In the genomic region with DNA sequence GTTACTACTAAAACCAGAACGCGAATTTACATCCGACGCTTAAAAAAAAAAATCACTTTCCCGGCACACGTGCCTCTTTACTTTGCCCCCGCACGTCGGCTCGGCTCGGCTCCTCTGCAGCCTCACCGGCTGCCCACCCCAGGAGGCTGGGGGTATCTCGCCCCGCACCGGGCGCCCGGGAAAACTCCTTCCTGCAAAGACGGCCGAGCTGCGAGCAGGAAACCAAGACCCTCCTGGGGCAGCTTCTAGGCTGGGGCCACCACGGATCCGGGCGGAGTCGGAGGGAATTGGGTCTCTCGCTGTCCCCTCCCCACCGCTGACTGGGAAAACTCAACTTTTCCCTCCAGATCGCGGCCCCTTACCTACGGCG, we compare ENCODE assay signal across 8 cellular contexts. TPM values are rescaled to one million over a fixed set of nuclear protein-coding genes. Genes with fewer than 3 reads are reported as not detected.
DNase-seq lines count a peak whose midpoint lies in the region; ATAC-seq, FAIRE-seq and TF ChIP-seq lines count a peak whose summit lies in the region.

No MANE protein-coding gene starts in this region.

- H3K4me3 ChIP-seq in A549 (peak overlapping the region; percentile 69), OCI-LY1 (ENCODE audit: low read depth, low read length, poor library complexity, severe bottlenecking) (peak overlapping the region; percentile 57), mucosa of descending colon (peak overlapping the region; percentile 80), aorta (ENCODE audit: low read length in 2 of 2) (peak overlapping the region; percentile 70 to 80)

- intact Hi-C loops in mucosa of descending colon (cut with DNase I, micrococcal nuclease) (no loop called here), aorta (cut with DNase I) (loop anchor here (2.0 to 5.0 kb wide), 2 partner anchors 41 to 88 kb away; partner anchors contain the start of gene WSB2 (in 2 of the 2))

- peak overlapping the region; percentile 87 to 93 for H3K27ac ChIP-seq in A549
- no peak overlapping the region for H3K27ac ChIP-seq in OCI-LY1 (ENCODE audit: low read depth, low read length, poor library complexity, severe bottlenecking)
- H3K27ac ChIP-seq in aorta (ENCODE audit: low read depth in 1 of 2, low read length in 2 of 2), result peak overlapping the region in 1 of 2 donors; percentile 10

- H3K4me2 ChIP-seq in A549 (peak overlapping the region; percentile 76), OCI-LY1 (ENCODE audit: low read length) (peak overlapping the region; percentile 64; the same call in 1 of the 2 replicates)

- no peaks in the 10 kb centered on the region for H3K36me3 ChIP-seq in OCI-LY1 (ENCODE audit: insufficient read depth, low read length)
- no peaks in the 10 kb centered on the region for H3K36me3 ChIP-seq in mucosa of descending colon (ENCODE audit: low read depth)
- no peaks in the 10 kb centered on the region for H3K36me3 ChIP-seq in aorta (ENCODE audit: control insufficient read depth in 1 of 2, insufficient read depth in 2 of 2, low read length in 1 of 2)

- ATAC-seq in A549 (peak; percentile 51 to 60; a peak in 5 of 6 replicates), GM18498 (IDR thresholded peaks at IDR 0.05; ENCODE audit: unreplicated experiment) (peak; percentile 27), mucosa of descending colon (peak; percentile 8), aorta (ENCODE audit: low FRiP score) (no peak)

- H3K9ac ChIP-seq in OCI-LY1 (ENCODE audit: low read length), result no peak overlapping the region; the same call in 1 of the 2 replicates

- DNase-seq in A549 (ENCODE audit: low read depth in 1 of 2, low spot score in 1 of 2) (peak; percentile 26 to 28), ecto neural progenitor cell (ENCODE audit: low spot score) (peak; percentile 84), mucosa of descending colon (peak in 2 of 3 donors; percentile 50 to 66), aorta (peak in 1 of 2 donors; percentile 78), NCI-H524 treated with DMSO at 0.1 percent for 48 hours (lab: John Stamatoyannopoulos, UW) (no peak), SW480 (ENCODE audit: low spot score) (no peak)

- TF ChIP-seq RAD21 in A549 (conservative IDR thresholded peaks at IDR 0.05 in 1 of 2, IDR thresholded peaks at IDR 0.05 in 1 of 2), result no peak

- TF ChIP-seq POLR2A in A549 (IDR thresholded peaks at IDR 0.05; ENCODE audit: low read length), result no peak

- TF ChIP-seq CTCF in A549 (IDR thresholded peaks at IDR 0.05) (no peak), OCI-LY1 (IDR thresholded peaks at IDR 0.05; ENCODE audit: low read length) (no peak), mucosa of descending colon (IDR thresholded peaks at IDR 0.05) (no peak)

- WGBS in A549 (ENCODE audit: missing lambda C conversion rate), result 1% methylated on average over 18 of the region's 30 CpGs
- WGBS in aorta, 2 donors, result 0 to 1% methylated on average over 27 to 30 of the region's 30 CpGs

- POLR2A ChIA-PET in A549 (lab: Yijun Ruan, JAX), result interaction anchor here (0.9 to 1.8 kb wide), 2 partner anchors 24 to 42 kb away, joined by 3 to 13 read pairs; partner anchors contain the start of gene WSB2

- no peaks in the 10 kb centered on the region for H3K79me2 ChIP-seq in OCI-LY1 (ENCODE audit: insufficient read depth, low read length)

- H3F3A ChIP-seq in OCI-LY1 (ENCODE audit: insufficient read depth, low read length), result no peaks in the 10 kb centered on the region

- H2AFZ ChIP-seq in OCI-LY1 (ENCODE audit: low read length), result no peak overlapping the region

- H3K9me3 ChIP-seq in A549 (no peaks in the 10 kb centered on the region), OCI-LY1 (ENCODE audit: low read length) (no peaks in the 10 kb centered on the region), mucosa of descending colon (no peaks in the 10 kb centered on the region), aorta (ENCODE audit: control insufficient read depth, low read length) (no peaks in the 10 kb centered on the region)

- TF ChIP-seq EP300 in A549 (IDR thresholded peaks at IDR 0.05), result no peak

- no peaks in the 10 kb centered on the region for H4K20me1 ChIP-seq in OCI-LY1 (ENCODE audit: insufficient read depth, low read length)

- H3K27me3 ChIP-seq in OCI-LY1 (ENCODE audit: insufficient read depth, low read length), result no peaks in the 10 kb centered on the region
- no peaks in the 10 kb centered on the region for H3K27me3 ChIP-seq in aorta (ENCODE audit: control insufficient read depth in 1 of 2, insufficient read depth in 2 of 2, low read length in 1 of 2)

- FAIRE-seq in A549 (lab: Jason Lieb, UNC), result no peak

- H3K4me1 ChIP-seq in A549, result peaks cover 16% of the 10 kb centered on the region
- H3K4me1 ChIP-seq in OCI-LY1 (ENCODE audit: insufficient read depth, low read length, severe bottlenecking), result peaks cover 7% of the 10 kb centered on the region
- H3K4me1 ChIP-seq in mucosa of descending colon (ENCODE audit: low read depth), result peaks cover 30% of the 10 kb centered on the region
- no peaks in the 10 kb centered on the region for H3K4me1 ChIP-seq in aorta (ENCODE audit: control insufficient read depth in 1 of 2, insufficient read depth in 2 of 2, low read length in 2 of 2)

- CTCF ChIA-PET in A549 (lab: Yijun Ruan, JAX), result interaction anchor here (0.6 to 2.6 kb wide), 9 partner anchors 10 to 228 kb away, joined by 3 to 6 read pairs (median 4); no protein-coding TSS in a partner anchor

- no peaks in the 10 kb centered on the region for H3K9me2 ChIP-seq in OCI-LY1 (ENCODE audit: low read depth, low read length)

TF ChIP-seq in A549, 52 proteins besides CTCF, POLR2A, EP300 and RAD21:
- no peak for TF ChIP-seq MAZ (IDR thresholded peaks at IDR 0.05; ENCODE audit: borderline replicate concordance, low read depth, low read length)
- no peak for TF ChIP-seq SMC3 (IDR thresholded peaks at IDR 0.05)
- peak; percentile 5; the same call in 1 of the 2 replicates for TF ChIP-seq E2F6 (IDR thresholded peaks at IDR 0.05; ENCODE audit: borderline replicate concordance, low read depth)
- TF ChIP-seq, protein P1, sequence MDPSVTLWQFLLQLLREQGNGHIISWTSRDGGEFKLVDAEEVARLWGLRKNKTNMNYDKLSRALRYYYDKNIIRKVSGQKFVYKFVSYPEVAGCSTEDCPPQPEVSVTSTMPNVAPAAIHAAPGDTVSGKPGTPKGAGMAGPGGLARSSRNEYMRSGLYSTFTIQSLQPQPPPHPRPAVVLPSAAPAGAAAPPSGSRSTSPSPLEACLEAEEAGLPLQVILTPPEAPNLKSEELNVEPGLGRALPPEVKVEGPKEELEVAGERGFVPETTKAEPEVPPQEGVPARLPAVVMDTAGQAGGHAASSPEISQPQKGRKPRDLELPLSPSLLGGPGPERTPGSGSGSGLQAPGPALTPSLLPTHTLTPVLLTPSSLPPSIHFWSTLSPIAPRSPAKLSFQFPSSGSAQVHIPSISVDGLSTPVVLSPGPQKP (IDR thresholded peaks at IDR 0.05; ENCODE audit: low read depth, low read length), result no peak
- no peak for TF ChIP-seq RARB (CRISPR knock-in tag; IDR thresholded peaks at IDR 0.05)
- TF ChIP-seq, protein P2, sequence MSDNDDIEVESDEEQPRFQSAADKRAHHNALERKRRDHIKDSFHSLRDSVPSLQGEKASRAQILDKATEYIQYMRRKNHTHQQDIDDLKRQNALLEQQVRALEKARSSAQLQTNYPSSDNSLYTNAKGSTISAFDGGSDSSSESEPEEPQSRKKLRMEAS (IDR thresholded peaks at IDR 0.05), result peak; percentile 36; the same call in 1 of the 2 replicates

RNA-seq across cellular contexts. Expression of gene VSIG10, which starts 0.6 kb away (rescaled TPM):
- polyA plus RNA-seq in A549 (2011; rRNA removed), result 20.2 and 23.8 TPM in 2 replicates
- 11.0 and 16.6 TPM in 2 replicates for polyA plus RNA-seq in A549 (2012; cell fraction: cytosol; rRNA removed)
- 15.0 and 17.0 TPM in 2 replicates for polyA plus RNA-seq in A549 (2012; cell fraction: nucleus; rRNA removed)
- 15.8 to 18.3 TPM (median 18.0 TPM) in 3 replicates for polyA plus RNA-seq in A549 (2017; fragmentation: RNase III; extraction: RNeasy Plus Mini Kit Qiagen cat#74134 plus additional on column Dnase treatment)
- 29.8 and 34.3 TPM in 2 replicates for polyA minus RNA-seq in A549 (2011; rRNA and poly(A)+ RNA removed)
- 100 to 1,000 TPM in 1 of 3 donors, 10 to 100 TPM in 2; 56.2 to 131 (median 68.7) TPM for total RNA-seq in mucosa of descending colon
- 10 to 100 TPM; 10.5 to 20.6 TPM for total RNA-seq in aorta
- 10 to 100 TPM in 1 of 2 donors, 1 to 10 TPM in 1; 7.3 to 21.7 TPM for polyA plus RNA-seq in aorta

RNA-seq across cellular contexts. Expression of gene PEBP1, which starts 32.7 kb away (rescaled TPM):
- polyA plus RNA-seq in A549 (2011; rRNA removed) (152 and 169 TPM in 2 replicates), A549 (2017; fragmentation: RNase III; extraction: RNeasy Plus Mini Kit Qiagen cat#74134 plus additional on column Dnase treatment) (223 to 254 TPM (median 246 TPM) in 3 replicates), aorta (100 to 1,000 TPM; 274 to 532 TPM)
- 261 and 277 TPM in 2 replicates for polyA plus RNA-seq in A549 (2012; cell fraction: cytosol; rRNA removed)
- polyA plus RNA-seq in A549 (2012; cell fraction: nucleus; rRNA removed), result 153 and 173 TPM in 2 replicates
- polyA minus RNA-seq in A549 (2011; rRNA and poly(A)+ RNA removed), result 90.4 and 99.9 TPM in 2 replicates
- total RNA-seq in mucosa of descending colon (100 to 1,000 TPM; 122 to 212 (median 189) TPM), aorta (100 to 1,000 TPM; 122 to 155 TPM)

RNA-seq across cellular contexts. Expression of gene WSB2, which starts 42.2 kb away (rescaled TPM):
- polyA plus RNA-seq in A549 (2011; rRNA removed), result 93.5 and 121 TPM in 2 replicates
- 64.8 and 76.5 TPM in 2 replicates for polyA plus RNA-seq in A549 (2012; cell fraction: cytosol; rRNA removed)
- 27.8 and 39.1 TPM in 2 replicates for polyA plus RNA-seq in A549 (2012; cell fraction: nucleus; rRNA removed)
- 39.4 to 40.5 TPM (median 40.1 TPM) in 3 replicates for polyA plus RNA-seq in A549 (2017; fragmentation: RNase III; extraction: RNeasy Plus Mini Kit Qiagen cat#74134 plus additional on column Dnase treatment)
- 262 and 314 TPM in 2 replicates for polyA minus RNA-seq in A549 (2011; rRNA and poly(A)+ RNA removed)
- 100 to 1,000 TPM; 103 to 159 (median 119) TPM for total RNA-seq in mucosa of descending colon
- 10 to 100 TPM; 61.2 to 97.3 TPM for total RNA-seq in aorta
- polyA plus RNA-seq in aorta, result 10 to 100 TPM; 41.1 to 77.4 TPM

Comparison
In these comparisons a context has a peak if more than half of its experiments do, and no peak if none do; other contexts are left out.
1. DNase-seq: peak in A549 (2 of 2), ecto neural progenitor cell (single experiment) and mucosa of descending colon (2 of 3); none in NCI-H524 treated with DMSO at 0.1 percent for 48 hours (single experiment) and SW480 (single experiment).
2. intact Hi-C loops: an anchor here in aorta (2.0 to 5.0 kb wide); none called in mucosa of descending colon.
3. Peak in every context shown above with its lines, with median percentiles within 50 percentile points of each other: H3K4me3 ChIP-seq.